1 cellular context compared by ENCODE assay signal in genomic region chr6:12992770-12993169, GRCh38.
TF ChIP-seq lines count a peak whose summit lies in the region.

No MANE protein-coding gene starts in this region.

TF ChIP-seq in WTC11, 78 proteins besides CTCF, POLR2A, EP300 and RAD21:
- TF ChIP-seq, protein P1, sequence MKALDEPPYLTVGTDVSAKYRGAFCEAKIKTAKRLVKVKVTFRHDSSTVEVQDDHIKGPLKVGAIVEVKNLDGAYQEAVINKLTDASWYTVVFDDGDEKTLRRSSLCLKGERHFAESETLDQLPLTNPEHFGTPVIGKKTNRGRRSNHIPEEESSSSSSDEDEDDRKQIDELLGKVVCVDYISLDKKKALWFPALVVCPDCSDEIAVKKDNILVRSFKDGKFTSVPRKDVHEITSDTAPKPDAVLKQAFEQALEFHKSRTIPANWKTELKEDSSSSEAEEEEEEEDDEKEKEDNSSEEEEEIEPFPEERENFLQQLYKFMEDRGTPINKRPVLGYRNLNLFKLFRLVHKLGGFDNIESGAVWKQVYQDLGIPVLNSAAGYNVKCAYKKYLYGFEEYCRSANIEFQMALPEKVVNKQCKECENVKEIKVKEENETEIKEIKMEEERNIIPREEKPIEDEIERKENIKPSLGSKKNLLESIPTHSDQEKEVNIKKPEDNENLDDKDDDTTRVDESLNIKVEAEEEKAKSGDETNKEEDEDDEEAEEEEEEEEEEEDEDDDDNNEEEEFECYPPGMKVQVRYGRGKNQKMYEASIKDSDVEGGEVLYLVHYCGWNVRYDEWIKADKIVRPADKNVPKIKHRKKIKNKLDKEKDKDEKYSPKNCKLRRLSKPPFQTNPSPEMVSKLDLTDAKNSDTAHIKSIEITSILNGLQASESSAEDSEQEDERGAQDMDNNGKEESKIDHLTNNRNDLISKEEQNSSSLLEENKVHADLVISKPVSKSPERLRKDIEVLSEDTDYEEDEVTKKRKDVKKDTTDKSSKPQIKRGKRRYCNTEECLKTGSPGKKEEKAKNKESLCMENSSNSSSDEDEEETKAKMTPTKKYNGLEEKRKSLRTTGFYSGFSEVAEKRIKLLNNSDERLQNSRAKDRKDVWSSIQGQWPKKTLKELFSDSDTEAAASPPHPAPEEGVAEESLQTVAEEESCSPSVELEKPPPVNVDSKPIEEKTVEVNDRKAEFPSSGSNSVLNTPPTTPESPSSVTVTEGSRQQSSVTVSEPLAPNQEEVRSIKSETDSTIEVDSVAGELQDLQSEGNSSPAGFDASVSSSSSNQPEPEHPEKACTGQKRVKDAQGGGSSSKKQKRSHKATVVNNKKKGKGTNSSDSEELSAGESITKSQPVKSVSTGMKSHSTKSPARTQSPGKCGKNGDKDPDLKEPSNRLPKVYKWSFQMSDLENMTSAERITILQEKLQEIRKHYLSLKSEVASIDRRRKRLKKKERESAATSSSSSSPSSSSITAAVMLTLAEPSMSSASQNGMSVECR (CRISPR knock-in tag; IDR thresholded peaks at IDR 0.05; ENCODE audit: borderline replicate concordance): no peak
- TF ChIP-seq, protein P2, sequence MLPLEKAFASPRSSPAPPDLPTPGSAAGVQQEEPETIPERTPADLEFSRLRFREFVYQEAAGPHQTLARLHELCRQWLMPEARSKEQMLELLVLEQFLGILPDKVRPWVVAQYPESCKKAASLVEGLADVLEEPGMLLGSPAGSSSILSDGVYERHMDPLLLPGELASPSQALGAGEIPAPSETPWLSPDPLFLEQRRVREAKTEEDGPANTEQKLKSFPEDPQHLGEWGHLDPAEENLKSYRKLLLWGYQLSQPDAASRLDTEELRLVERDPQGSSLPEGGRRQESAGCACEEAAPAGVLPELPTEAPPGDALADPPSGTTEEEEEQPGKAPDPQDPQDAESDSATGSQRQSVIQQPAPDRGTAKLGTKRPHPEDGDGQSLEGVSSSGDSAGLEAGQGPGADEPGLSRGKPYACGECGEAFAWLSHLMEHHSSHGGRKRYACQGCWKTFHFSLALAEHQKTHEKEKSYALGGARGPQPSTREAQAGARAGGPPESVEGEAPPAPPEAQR (CRISPR knock-in tag; IDR thresholded peaks at IDR 0.05): 0 out of 2 replicates have a peak, but pooled peaks have one; percentile 72
- no peak for TF ChIP-seq EMX1 (CRISPR knock-in tag; IDR thresholded peaks at IDR 0.05)
TF ChIP-seq in WTC11: peak in this region for 1.
